Comparison of ENCODE assay signal across 9 cellular contexts in the genomic region with DNA sequence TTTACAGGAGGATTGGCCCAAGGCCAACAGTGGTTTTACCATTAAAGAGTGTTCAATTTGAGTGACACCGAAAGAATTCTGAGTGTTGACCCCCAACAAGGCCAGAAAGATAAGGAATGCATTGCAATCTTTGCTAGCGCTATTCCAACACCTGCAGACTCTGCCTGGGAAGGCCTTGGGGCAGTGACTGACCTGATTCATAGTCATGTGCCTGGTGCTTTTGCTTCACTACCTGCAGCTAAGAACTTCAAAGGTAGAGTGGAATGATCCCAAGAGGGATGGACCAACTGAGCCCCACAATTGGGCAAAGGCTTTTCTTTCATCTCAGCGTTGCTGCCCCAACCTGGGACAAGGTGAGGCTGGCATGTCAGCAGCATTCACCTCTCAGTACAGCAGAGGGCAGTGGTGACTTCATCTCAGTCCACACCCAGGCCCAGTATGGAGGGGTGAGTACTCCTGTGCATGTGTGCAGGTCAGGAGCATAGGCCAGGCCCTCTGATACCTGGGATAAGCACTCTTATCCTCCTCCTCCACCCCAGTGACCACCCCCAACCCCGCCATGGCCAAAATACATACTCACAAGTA.
A peak's percentile ranks its signal among the peaks of the same experiment; 100 is the strongest.
DNase-seq lines count a peak whose midpoint lies in the region; ATAC-seq, FAIRE-seq and TF ChIP-seq lines count a peak whose summit lies in the region.
"Had no signal": no experiment of that assay in that cellular context is flagged by ENCODE, and none has a peak within 500 bp of the region (broad histone marks: within the 10 kb centered on the region; RNA-seq: fewer than 3 reads in every experiment).

No MANE protein-coding gene starts in this region.

- H3K36me3 Mint-ChIP-seq in activated naive CD4-positive, alpha-beta T cell treated with anti-CD3 and anti-CD28 coated beads, Interleukin-2, amount 10 ng/mL, durations not matched to agents 7 days and 5 days, result no peaks in the 10 kb centered on the region

- H3K9me3 ChIP-seq in aorta (ENCODE audit: control insufficient read depth, low read length), result no peaks in the 10 kb centered on the region

- FAIRE-seq in frontal cortex (lab: Jason Lieb, UNC), result no peak

- no peaks in the 10 kb centered on the region for H3K36me3 ChIP-seq in aorta (ENCODE audit: control insufficient read depth in 1 of 2, insufficient read depth in 2 of 2, low read length in 1 of 2)
- H3K36me3 ChIP-seq: cardiac muscle cell had no signal

- no peak overlapping the region for H3K27ac ChIP-seq in aorta (ENCODE audit: low read depth in 1 of 2, low read length in 2 of 2)
- H3K27ac ChIP-seq: cardiac muscle cell had no signal

- no peaks in the 10 kb centered on the region for H3K4me1 Mint-ChIP-seq in activated naive CD4-positive, alpha-beta T cell treated with anti-CD3 and anti-CD28 coated beads, Interleukin-2, amount 10 ng/mL, durations not matched to agents 7 days and 5 days

- WGBS in aorta, 2 donors, result 58 to 61% methylated on average over 4 of the region's 4 CpGs

- no peaks in the 10 kb centered on the region for H3K27me3 ChIP-seq in aorta (ENCODE audit: control insufficient read depth in 1 of 2, insufficient read depth in 2 of 2, low read length in 1 of 2)
- H3K27me3 ChIP-seq: cardiac muscle cell had no signal

- H3K9me3 Mint-ChIP-seq in activated naive CD4-positive, alpha-beta T cell treated with anti-CD3 and anti-CD28 coated beads, Interleukin-2, amount 10 ng/mL, durations not matched to agents 7 days and 5 days, result no peaks in the 10 kb centered on the region

- intact Hi-C loops in aorta (cut with DNase I), result loop anchor here in 1 of 2 donors (2.0 kb wide), 1 partner anchor 277 kb away; no protein-coding TSS in a partner anchor

- peaks cover 22% of the 10 kb centered on the region for H3K27me3 Mint-ChIP-seq in activated naive CD4-positive, alpha-beta T cell treated with anti-CD3 and anti-CD28 coated beads, Interleukin-2, amount 10 ng/mL, durations not matched to agents 7 days and 5 days

- TF ChIP-seq CTCF in AG10803 (conservative IDR thresholded peaks at IDR 0.05; ENCODE audit: low read length), result 0 out of 2 replicates have a peak, but pooled peaks have one; percentile 2

- H3K4me3 ChIP-seq in AG10803 (ENCODE audit: low read length) (no peak overlapping the region), aorta (ENCODE audit: low read length in 2 of 2) (no peak overlapping the region)
- H3K4me3 ChIP-seq: cardiac muscle cell had no signal

- H3K4me1 ChIP-seq in aorta (ENCODE audit: control insufficient read depth in 1 of 2, insufficient read depth in 2 of 2, low read length in 2 of 2), result no peaks in the 10 kb centered on the region

- ATAC-seq in GM18867 (IDR thresholded peaks at IDR 0.05; ENCODE audit: unreplicated experiment) (peak; percentile 74), aorta (ENCODE audit: low FRiP score) (peak; percentile 69)

- H3K4me3 Mint-ChIP-seq in activated naive CD4-positive, alpha-beta T cell treated with anti-CD3 and anti-CD28 coated beads, Interleukin-2, amount 10 ng/mL, durations not matched to agents 7 days and 5 days, result no peak overlapping the region

- CTCF ChIA-PET in activated naive CD4-positive, alpha-beta T cell treated with anti-CD3 and anti-CD28 coated beads, Interleukin-2, amount 10 ng/mL, durations not matched to agents 7 days and 5 days (lab: Charles Lee), result interaction anchor here (0.8 to 3.7 kb wide), 4 partner anchors 160 to 277 kb away, joined by 3 to 27 read pairs (median 3); no protein-coding TSS in a partner anchor

- H3K27ac Mint-ChIP-seq in activated naive CD4-positive, alpha-beta T cell treated with anti-CD3 and anti-CD28 coated beads, Interleukin-2, amount 10 ng/mL, durations not matched to agents 7 days and 5 days, result peak overlapping the region; percentile 3

- DNase-seq in AG10803 (ENCODE audit: low read depth) (no peak), NCI-H510A treated with DMSO at 0.1 percent for 48 hours (lab: John Stamatoyannopoulos, UW) (peak; percentile 20), left kidney (ENCODE audit: low read depth, low spot score) (peak; percentile 76), aorta (no peak), occipital lobe (lab: John Stamatoyannopoulos, UW) (no peak), frontal cortex (ENCODE audit: low spot score in 2 of 2) (no peak)
- peak; percentile 46 for DNase-seq in activated naive CD4-positive, alpha-beta T cell treated with anti-CD3 and anti-CD28 coated beads, Interleukin-2, amount 10 ng/mL, durations not matched to agents 7 days and 5 days

Comparison
In these comparisons a context has a peak if more than half of its experiments do, and no peak if none do; other contexts are left out.
1. DNase-seq: peak in NCI-H510A treated with DMSO at 0.1 percent for 48 hours (single experiment), activated naive CD4-positive, alpha-beta T cell treated with anti-CD3 and anti-CD28 coated beads, Interleukin-2, amount 10 ng/mL, durations not matched to agents 7 days and 5 days (single experiment) and left kidney (single experiment); none in AG10803 (single experiment), aorta (0 of 2), occipital lobe (single experiment) and frontal cortex (0 of 2).